Comparison of ENCODE assay signal across 1 cellular context in genomic region chr17:80064696-80065095, GRCh38.
TF ChIP-seq lines count a peak whose summit lies in the region.

No MANE protein-coding gene starts in this region.

TF ChIP-seq in H1, 55 proteins besides CTCF, POLR2A, EP300 and RAD21:
- TF ChIP-seq CEBPB (IDR thresholded peaks at IDR 0.05; ENCODE audit: low read depth, low read length) (no peak), KDM1A (IDR thresholded peaks at IDR 0.05; ENCODE audit: borderline replicate concordance, low read length) (no peak; the same call in 1 of the 2 replicates), BACH1 (IDR thresholded peaks at IDR 0.05; ENCODE audit: low read length) (no peak), NANOG (IDR thresholded peaks at IDR 0.05; ENCODE audit: insufficient read depth, low read depth, low read length, poor library complexity, severe bottlenecking) (no peak), CHD1 (IDR thresholded peaks at IDR 0.05; ENCODE audit: low read depth, low read length) (no peak), SRF (IDR thresholded peaks at IDR 0.05; ENCODE audit: low read depth, low read length) (no peak), ZNF274 (IDR thresholded peaks at IDR 0.05; ENCODE audit: borderline replicate concordance, extremely low read depth, low read length) (no peak), USF2 (IDR thresholded peaks at IDR 0.05; ENCODE audit: low read length) (no peak), SP1 (IDR thresholded peaks at IDR 0.05; ENCODE audit: low read depth, low read length) (no peak), SIRT6 (IDR thresholded peaks at IDR 0.05; ENCODE audit: low read length) (no peak), TAF1 (IDR thresholded peaks at IDR 0.05; ENCODE audit: low read depth, low read length) (no peak), CREB1 (IDR thresholded peaks at IDR 0.05) (no peak), GABPA (IDR thresholded peaks at IDR 0.05; ENCODE audit: borderline replicate concordance, insufficient read depth, low read length) (no peak), NRF1 (IDR thresholded peaks at IDR 0.05; ENCODE audit: low read depth, low read length) (no peak), RXRA (IDR thresholded peaks at IDR 0.05; ENCODE audit: insufficient read depth, low read depth, low read length) (no peak), TCF12 (IDR thresholded peaks at IDR 0.05; ENCODE audit: low read depth, low read length) (no peak), ASH2L (IDR thresholded peaks at IDR 0.05; ENCODE audit: low read length) (no peak), SP2 (IDR thresholded peaks at IDR 0.05; ENCODE audit: low read length) (no peak), KDM4A (IDR thresholded peaks at IDR 0.05; ENCODE audit: low read depth, low read length, severe bottlenecking) (no peak), GTF2F1 (IDR thresholded peaks at IDR 0.05; ENCODE audit: borderline replicate concordance, low read depth, low read length) (no peak)
